1 cellular context compared by ENCODE assay signal in the genomic region with DNA sequence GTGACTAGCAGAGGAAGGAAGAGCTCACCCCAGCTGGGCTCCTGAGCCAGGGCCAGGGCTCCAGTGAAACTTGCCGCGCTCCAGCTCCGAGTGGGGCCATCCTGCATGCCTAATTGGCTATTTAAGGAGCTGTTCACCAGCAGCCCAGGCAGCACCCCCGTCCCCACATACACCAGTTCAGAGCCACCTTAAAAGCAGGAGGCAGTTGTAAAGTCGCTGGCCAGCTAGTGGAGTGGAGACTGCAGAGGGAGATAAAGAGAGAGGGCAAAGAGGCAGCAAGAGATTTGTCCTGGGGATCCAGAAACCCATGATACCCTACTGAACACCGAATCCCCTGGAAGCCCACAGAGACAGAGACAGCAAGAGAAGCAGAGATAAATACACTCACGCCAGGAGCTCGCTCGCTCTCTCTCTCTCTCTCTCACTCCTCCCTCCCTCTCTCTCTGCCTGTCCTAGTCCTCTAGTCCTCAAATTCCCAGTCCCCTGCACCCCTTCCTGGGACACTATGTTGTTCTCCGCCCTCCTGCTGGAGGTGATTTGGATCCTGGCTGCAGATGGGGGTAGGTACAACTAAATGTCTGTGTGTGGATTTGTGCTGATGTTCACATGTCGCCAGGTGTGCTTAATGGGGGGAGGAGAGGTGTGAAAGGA.
TF ChIP-seq lines count a peak whose summit lies in the region.

A gene (plus strand): TSS at position 151 of the 651 bp plus-strand sequence. CDS start 355 bp downstream, at position 506.

TF ChIP-seq in HepG2, 621 proteins besides CTCF, POLR2A, EP300 and RAD21 (continued from another document and continues in another):
- TF ChIP-seq, protein P1, sequence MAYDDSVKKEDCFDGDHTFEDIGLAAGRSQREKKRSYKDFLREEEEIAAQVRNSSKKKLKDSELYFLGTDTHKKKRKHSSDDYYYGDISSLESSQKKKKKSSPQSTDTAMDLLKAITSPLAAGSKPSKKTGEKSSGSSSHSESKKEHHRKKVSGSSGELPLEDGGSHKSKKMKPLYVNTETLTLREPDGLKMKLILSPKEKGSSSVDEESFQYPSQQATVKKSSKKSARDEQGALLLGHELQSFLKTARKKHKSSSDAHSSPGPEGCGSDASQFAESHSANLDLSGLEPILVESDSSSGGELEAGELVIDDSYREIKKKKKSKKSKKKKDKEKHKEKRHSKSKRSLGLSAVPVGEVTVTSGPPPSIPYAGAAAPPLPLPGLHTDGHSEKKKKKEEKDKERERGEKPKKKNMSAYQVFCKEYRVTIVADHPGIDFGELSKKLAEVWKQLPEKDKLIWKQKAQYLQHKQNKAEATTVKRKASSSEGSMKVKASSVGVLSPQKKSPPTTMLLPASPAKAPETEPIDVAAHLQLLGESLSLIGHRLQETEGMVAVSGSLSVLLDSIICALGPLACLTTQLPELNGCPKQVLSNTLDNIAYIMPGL (CRISPR knock-in tag; IDR thresholded peaks at IDR 0.05; ENCODE audit: borderline replicate concordance in 1 of 2, low read depth in 1 of 2) = 0 out of 4 replicates have a peak, but pooled peaks of 1 of the 2 experiments have one; percentile 33
- 0 out of 2 replicates have a peak, but pooled peaks have one; percentile 45 for TF ChIP-seq GFI1 (CRISPR knock-in tag; IDR thresholded peaks at IDR 0.05; ENCODE audit: borderline replicate concordance)
- TF ChIP-seq, protein P2, sequence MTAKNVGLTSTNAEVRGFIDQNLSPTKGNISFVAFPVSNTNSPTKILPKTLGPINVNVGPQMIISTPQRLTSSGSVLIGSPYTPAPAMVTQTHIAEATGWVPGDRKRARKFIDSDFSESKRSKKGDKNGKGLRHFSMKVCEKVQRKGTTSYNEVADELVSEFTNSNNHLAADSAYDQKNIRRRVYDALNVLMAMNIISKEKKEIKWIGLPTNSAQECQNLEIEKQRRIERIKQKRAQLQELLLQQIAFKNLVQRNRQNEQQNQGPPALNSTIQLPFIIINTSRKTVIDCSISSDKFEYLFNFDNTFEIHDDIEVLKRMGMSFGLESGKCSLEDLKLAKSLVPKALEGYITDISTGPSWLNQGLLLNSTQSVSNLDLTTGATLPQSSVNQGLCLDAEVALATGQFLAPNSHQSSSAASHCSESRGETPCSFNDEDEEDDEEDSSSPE (CRISPR knock-in tag; IDR thresholded peaks at IDR 0.05) = no peak; the same call in 1 of the 2 replicates
- no peak for TF ChIP-seq ZFP82 (CRISPR knock-in tag; IDR thresholded peaks at IDR 0.05; ENCODE audit: borderline replicate concordance)
- no peak for TF ChIP-seq MXI1 (IDR thresholded peaks at IDR 0.05; ENCODE audit: borderline replicate concordance, low read depth, low read length)
- TF ChIP-seq U2AF2 (IDR thresholded peaks at IDR 0.05; ENCODE audit: low read depth, low read length) = 0 out of 2 replicates have a peak, but pooled peaks have one; percentile 34
- TF ChIP-seq ZSCAN29 (CRISPR knock-in tag; conservative IDR thresholded peaks at IDR 0.05) = 0 out of 2 replicates have a peak, but pooled peaks have one; percentile 21
- TF ChIP-seq NR2C2 (CRISPR knock-in tag; IDR thresholded peaks at IDR 0.05; ENCODE audit: borderline replicate concordance) = no peak
- TF ChIP-seq, protein P3, sequence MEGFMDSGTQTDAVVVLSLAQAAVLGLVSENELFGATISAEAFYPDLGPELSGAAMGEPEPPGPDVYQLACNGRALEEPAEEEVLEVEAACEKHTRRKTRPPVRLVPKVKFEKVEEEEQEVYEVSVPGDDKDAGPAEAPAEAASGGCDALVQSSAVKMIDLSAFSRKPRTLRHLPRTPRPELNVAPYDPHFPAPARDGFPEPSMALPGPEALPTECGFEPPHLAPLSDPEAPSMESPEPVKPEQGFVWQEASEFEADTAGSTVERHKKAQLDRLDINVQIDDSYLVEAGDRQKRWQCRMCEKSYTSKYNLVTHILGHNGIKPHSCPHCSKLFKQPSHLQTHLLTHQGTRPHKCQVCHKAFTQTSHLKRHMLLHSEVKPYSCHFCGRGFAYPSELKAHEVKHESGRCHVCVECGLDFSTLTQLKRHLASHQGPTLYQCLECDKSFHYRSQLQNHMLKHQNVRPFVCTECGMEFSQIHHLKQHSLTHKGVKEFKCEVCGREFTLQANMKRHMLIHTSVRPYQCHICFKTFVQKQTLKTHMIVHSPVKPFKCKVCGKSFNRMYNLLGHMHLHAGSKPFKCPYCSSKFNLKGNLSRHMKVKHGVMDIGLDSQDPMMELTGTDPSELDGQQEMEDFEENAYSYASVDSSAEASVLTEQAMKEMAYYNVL (CRISPR knock-in tag; IDR thresholded peaks at IDR 0.05; ENCODE audit: borderline replicate concordance) = no peak
- TF ChIP-seq POLR2AphosphoS2 (IDR thresholded peaks at IDR 0.05; ENCODE audit: low read depth, low read length) = no peak
- TF ChIP-seq ZNF292 (CRISPR knock-in tag; IDR thresholded peaks at IDR 0.05; ENCODE audit: borderline replicate concordance, low read depth) = 0 out of 2 replicates have a peak, but pooled peaks have one; percentile 14
- no peak for TF ChIP-seq MED13 (CRISPR knock-in tag; IDR thresholded peaks at IDR 0.05)
- TF ChIP-seq, protein P4, sequence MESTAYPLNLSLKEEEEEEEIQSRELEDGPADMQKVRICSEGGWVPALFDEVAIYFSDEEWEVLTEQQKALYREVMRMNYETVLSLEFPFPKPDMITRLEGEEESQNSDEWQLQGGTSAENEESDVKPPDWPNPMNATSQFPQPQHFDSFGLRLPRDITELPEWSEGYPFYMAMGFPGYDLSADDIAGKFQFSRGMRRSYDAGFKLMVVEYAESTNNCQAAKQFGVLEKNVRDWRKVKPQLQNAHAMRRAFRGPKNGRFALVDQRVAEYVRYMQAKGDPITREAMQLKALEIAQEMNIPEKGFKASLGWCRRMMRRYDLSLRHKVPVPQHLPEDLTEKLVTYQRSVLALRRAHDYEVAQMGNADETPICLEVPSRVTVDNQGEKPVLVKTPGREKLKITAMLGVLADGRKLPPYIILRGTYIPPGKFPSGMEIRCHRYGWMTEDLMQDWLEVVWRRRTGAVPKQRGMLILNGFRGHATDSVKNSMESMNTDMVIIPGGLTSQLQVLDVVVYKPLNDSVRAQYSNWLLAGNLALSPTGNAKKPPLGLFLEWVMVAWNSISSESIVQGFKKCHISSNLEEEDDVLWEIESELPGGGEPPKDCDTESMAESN (CRISPR knock-in tag; conservative IDR thresholded peaks at IDR 0.05) = 0 out of 2 replicates have a peak, but pooled peaks have one; percentile 38
- peak; percentile 10; the same call in 1 of the 2 replicates for TF ChIP-seq ZMYM3 (CRISPR knock-in tag; IDR thresholded peaks at IDR 0.05)
- TF ChIP-seq HOXA7 (CRISPR knock-in tag; IDR thresholded peaks at IDR 0.05) = no peak
- TF ChIP-seq CEBPG (CRISPR knock-in tag; IDR thresholded peaks at IDR 0.05) = no peak
- no peak for TF ChIP-seq ZNF615 (CRISPR knock-in tag; IDR thresholded peaks at IDR 0.05; ENCODE audit: borderline replicate concordance)
- TF ChIP-seq, protein P5, sequence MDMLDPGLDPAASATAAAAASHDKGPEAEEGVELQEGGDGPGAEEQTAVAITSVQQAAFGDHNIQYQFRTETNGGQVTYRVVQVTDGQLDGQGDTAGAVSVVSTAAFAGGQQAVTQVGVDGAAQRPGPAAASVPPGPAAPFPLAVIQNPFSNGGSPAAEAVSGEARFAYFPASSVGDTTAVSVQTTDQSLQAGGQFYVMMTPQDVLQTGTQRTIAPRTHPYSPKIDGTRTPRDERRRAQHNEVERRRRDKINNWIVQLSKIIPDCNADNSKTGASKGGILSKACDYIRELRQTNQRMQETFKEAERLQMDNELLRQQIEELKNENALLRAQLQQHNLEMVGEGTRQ (IDR thresholded peaks at IDR 0.05; ENCODE audit: low read depth, low read length) = no peak
- TF ChIP-seq, protein P5 (CRISPR knock-in tag; IDR thresholded peaks at IDR 0.05; ENCODE audit: borderline replicate concordance) = 0 out of 2 replicates have a peak, but pooled peaks have one; percentile 24
- peak; percentile 68; the same call in 1 of the 2 replicates for TF ChIP-seq ZNF543 (CRISPR knock-in tag; IDR thresholded peaks at IDR 0.05)
- TF ChIP-seq, protein P6, sequence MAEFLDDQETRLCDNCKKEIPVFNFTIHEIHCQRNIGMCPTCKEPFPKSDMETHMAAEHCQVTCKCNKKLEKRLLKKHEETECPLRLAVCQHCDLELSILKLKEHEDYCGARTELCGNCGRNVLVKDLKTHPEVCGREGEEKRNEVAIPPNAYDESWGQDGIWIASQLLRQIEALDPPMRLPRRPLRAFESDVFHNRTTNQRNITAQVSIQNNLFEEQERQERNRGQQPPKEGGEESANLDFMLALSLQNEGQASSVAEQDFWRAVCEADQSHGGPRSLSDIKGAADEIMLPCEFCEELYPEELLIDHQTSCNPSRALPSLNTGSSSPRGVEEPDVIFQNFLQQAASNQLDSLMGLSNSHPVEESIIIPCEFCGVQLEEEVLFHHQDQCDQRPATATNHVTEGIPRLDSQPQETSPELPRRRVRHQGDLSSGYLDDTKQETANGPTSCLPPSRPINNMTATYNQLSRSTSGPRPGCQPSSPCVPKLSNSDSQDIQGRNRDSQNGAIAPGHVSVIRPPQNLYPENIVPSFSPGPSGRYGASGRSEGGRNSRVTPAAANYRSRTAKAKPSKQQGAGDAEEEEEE (CRISPR knock-in tag; IDR thresholded peaks at IDR 0.05; ENCODE audit: borderline replicate concordance) = no peak
- TF ChIP-seq, protein P7, sequence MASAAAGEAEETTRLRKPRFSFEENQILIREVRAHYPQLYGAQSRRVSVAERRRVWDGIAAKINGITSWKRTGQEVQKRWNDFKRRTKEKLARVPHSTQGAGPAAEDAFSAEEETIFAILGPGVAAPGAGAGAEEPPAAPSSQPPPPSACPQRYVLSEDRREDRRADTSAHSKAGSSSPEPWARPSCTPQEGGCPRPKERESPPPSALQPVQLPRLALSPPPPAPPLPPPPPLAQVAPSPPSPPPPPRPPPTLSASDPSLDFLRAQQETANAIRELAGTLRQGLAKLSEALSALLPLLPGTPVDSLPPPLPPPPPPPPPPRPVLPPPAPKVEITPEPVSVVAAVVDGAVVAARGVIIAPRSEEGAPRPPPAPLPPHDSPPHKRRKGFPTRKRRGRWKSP (CRISPR knock-in tag; IDR thresholded peaks at IDR 0.05) = 0 out of 2 replicates have a peak, but pooled peaks have one; percentile 43
- 0 out of 2 replicates have a peak, but pooled peaks have one; percentile 49 for TF ChIP-seq HOXA5 (CRISPR knock-in tag; IDR thresholded peaks at IDR 0.05)
- TF ChIP-seq GATAD1 (CRISPR knock-in tag; IDR thresholded peaks at IDR 0.05) = 0 out of 2 replicates have a peak, but pooled peaks have one; percentile 34
- peak; percentile 80 for TF ChIP-seq ZNF510 (CRISPR knock-in tag; IDR thresholded peaks at IDR 0.05; ENCODE audit: low read depth)
- TF ChIP-seq, protein P8, sequence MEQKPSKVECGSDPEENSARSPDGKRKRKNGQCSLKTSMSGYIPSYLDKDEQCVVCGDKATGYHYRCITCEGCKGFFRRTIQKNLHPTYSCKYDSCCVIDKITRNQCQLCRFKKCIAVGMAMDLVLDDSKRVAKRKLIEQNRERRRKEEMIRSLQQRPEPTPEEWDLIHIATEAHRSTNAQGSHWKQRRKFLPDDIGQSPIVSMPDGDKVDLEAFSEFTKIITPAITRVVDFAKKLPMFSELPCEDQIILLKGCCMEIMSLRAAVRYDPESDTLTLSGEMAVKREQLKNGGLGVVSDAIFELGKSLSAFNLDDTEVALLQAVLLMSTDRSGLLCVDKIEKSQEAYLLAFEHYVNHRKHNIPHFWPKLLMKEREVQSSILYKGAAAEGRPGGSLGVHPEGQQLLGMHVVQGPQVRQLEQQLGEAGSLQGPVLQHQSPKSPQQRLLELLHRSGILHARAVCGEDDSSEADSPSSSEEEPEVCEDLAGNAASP (CRISPR knock-in tag; IDR thresholded peaks at IDR 0.05; ENCODE audit: borderline replicate concordance) = no peak
- TF ChIP-seq, protein P9, sequence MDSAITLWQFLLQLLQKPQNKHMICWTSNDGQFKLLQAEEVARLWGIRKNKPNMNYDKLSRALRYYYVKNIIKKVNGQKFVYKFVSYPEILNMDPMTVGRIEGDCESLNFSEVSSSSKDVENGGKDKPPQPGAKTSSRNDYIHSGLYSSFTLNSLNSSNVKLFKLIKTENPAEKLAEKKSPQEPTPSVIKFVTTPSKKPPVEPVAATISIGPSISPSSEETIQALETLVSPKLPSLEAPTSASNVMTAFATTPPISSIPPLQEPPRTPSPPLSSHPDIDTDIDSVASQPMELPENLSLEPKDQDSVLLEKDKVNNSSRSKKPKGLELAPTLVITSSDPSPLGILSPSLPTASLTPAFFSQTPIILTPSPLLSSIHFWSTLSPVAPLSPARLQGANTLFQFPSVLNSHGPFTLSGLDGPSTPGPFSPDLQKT (CRISPR knock-in tag; IDR thresholded peaks at IDR 0.05; ENCODE audit: borderline replicate concordance) = no peak
- TF ChIP-seq ZNF720 (CRISPR knock-in tag; IDR thresholded peaks at IDR 0.05) = no peak
- TF ChIP-seq ZKSCAN1 (IDR thresholded peaks at IDR 0.05; ENCODE audit: low read length) = 0 out of 2 replicates have a peak, but pooled peaks have one; percentile 37
- no peak for TF ChIP-seq SNRNP70 (IDR thresholded peaks at IDR 0.05; ENCODE audit: low read depth, low read length)
- no peak for TF ChIP-seq NFIC (IDR thresholded peaks at IDR 0.05; ENCODE audit: low read length)
- TF ChIP-seq ZNF263 (CRISPR knock-in tag; IDR thresholded peaks at IDR 0.05) = peak; percentile 61
- TF ChIP-seq, protein P10, sequence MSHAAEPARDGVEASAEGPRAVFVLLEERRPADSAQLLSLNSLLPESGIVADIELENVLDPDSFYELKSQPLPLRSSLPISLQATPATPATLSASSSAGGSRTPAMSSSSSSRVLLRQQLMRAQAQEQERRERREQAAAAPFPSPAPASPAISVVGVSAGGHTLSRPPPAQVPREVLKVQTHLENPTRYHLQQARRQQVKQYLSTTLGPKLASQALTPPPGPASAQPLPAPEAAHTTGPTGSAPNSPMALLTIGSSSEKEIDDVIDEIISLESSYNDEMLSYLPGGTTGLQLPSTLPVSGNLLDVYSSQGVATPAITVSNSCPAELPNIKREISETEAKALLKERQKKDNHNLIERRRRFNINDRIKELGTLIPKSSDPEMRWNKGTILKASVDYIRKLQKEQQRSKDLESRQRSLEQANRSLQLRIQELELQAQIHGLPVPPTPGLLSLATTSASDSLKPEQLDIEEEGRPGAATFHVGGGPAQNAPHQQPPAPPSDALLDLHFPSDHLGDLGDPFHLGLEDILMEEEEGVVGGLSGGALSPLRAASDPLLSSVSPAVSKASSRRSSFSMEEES (CRISPR knock-in tag; IDR thresholded peaks at IDR 0.05) = no peak
- TF ChIP-seq ZNF430 (CRISPR knock-in tag; IDR thresholded peaks at IDR 0.05) = no peak; the same call in 1 of the 2 replicates
- no peak for TF ChIP-seq NFKBIZ (CRISPR knock-in tag; IDR thresholded peaks at IDR 0.05)
- TF ChIP-seq, protein P11, sequence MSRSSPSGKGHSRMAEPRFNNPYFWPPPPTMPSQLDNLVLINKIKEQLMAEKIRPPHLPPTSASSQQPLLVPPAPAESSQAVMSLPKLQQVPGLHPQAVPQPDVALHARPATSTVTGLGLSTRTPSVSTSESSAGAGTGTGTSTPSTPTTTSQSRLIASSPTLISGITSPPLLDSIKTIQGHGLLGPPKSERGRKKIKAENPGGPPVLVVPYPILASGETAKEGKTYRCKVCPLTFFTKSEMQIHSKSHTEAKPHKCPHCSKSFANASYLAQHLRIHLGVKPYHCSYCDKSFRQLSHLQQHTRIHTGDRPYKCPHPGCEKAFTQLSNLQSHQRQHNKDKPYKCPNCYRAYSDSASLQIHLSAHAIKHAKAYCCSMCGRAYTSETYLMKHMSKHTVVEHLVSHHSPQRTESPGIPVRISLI (CRISPR knock-in tag; IDR thresholded peaks at IDR 0.05; ENCODE audit: borderline replicate concordance) = peak; percentile 21; the same call in 1 of the 2 replicates
- no peak for TF ChIP-seq HDAC2 (CRISPR knock-in tag; IDR thresholded peaks at IDR 0.05)
- no peak for TF ChIP-seq ZNF567 (CRISPR knock-in tag; IDR thresholded peaks at IDR 0.05; ENCODE audit: borderline replicate concordance)
- TF ChIP-seq ZNF12 (CRISPR knock-in tag; IDR thresholded peaks at IDR 0.05) = 0 out of 2 replicates have a peak, but pooled peaks have one; percentile 41
